8 cellular contexts compared by ENCODE assay signal in genomic region chr10:79445217-79445707, GRCh38. TPM values are rescaled to one million over a fixed set of nuclear protein-coding genes. Genes with fewer than 3 reads are reported as not detected.
DNase-seq lines count a peak whose midpoint lies in the region; ATAC-seq and TF ChIP-seq lines count a peak whose summit lies in the region.

Gene ZCCHC24, minus strand, starts transcription at chr10:79445624. Its CDS starts 184 bp downstream, at chr10:79445440.

- H3K4me1 ChIP-seq in BE2C: peaks cover 10% of the 10 kb centered on the region
- H3K4me1 ChIP-seq in suprapubic skin: peaks cover 58% of the 10 kb centered on the region

- H3K36me3 ChIP-seq in BE2C (no peaks in the 10 kb centered on the region), suprapubic skin (no peaks in the 10 kb centered on the region)

- H3K4me3 Mint-ChIP-seq in memory B cell: peak within 1 kb of the TSS; percentile 84

- peak; percentile 69 to 86 for TF ChIP-seq POLR2A in suprapubic skin (IDR thresholded peaks at IDR 0.05)

- H3K4me3 ChIP-seq in BE2C (ENCODE audit: low read depth, low read length) (peak within 1 kb of the TSS; percentile 61), dorsolateral prefrontal cortex (peak within 1 kb of the TSS; percentile 64 to 97 (median 86)), suprapubic skin (peak within 1 kb of the TSS; percentile 93)

- peaks cover 21% of the 10 kb centered on the region for H3K4me1 Mint-ChIP-seq in memory B cell

- DNase-seq in BE2C (no peak), RPMI7951 (ENCODE audit: low read depth) (no peak), dorsolateral prefrontal cortex (peak in 2 of 10 donors; percentile 38 to 71), memory B cell (ENCODE audit: low spot score in 2 of 2) (no peak), suprapubic skin (ENCODE audit: low spot score in 2 of 2) (peak in 1 of 2 donors; percentile 80), C1 segment of cervical spinal cord (lab: John Stamatoyannopoulos, UW) (no peak)

- H3K9me3 ChIP-seq in BE2C: no peaks in the 10 kb centered on the region
- no peaks in the 10 kb centered on the region for H3K9me3 ChIP-seq in suprapubic skin

- H3K27ac ChIP-seq in dorsolateral prefrontal cortex (peak within 1 kb of the TSS; percentile 58 to 99 (median 97)), suprapubic skin (peak within 1 kb of the TSS; percentile 95)

- intact Hi-C loops in dorsolateral prefrontal cortex (cut with DNase I): loop anchor here (1.0 to 10.0 kb wide), 2 partner anchors 36 to 60 kb away; no protein-coding TSS in a partner anchor

- H3K27me3 Mint-ChIP-seq in memory B cell: peaks cover 1% of the 10 kb centered on the region

- WGBS in suprapubic skin: 0% methylated on average over 11 of the region's 62 CpGs

- peak; percentile 16 for ATAC-seq in GM18870 (IDR thresholded peaks at IDR 0.05; ENCODE audit: unreplicated experiment)
- ATAC-seq in HG02973 (IDR thresholded peaks at IDR 0.05; ENCODE audit: unreplicated experiment): peak; percentile 31
- ATAC-seq in memory B cell (ENCODE audit: low read depth): peak; percentile 30

- TF ChIP-seq CTCF in BE2C (IDR thresholded peaks at IDR 0.05; ENCODE audit: low read depth, low read length): no peak
- peak in 3 of 56 donors; percentile 4 to 12 (median 6) for TF ChIP-seq CTCF in dorsolateral prefrontal cortex (IDR thresholded peaks at IDR 0.05 in 54 of 56, conservative IDR thresholded peaks at IDR 0.05 in 2 of 56; ENCODE audit: low read depth in 1 of 56, partially characterized antibody in 56 of 56)
- TF ChIP-seq CTCF in suprapubic skin (IDR thresholded peaks at IDR 0.05): no peak

- no peaks in the 10 kb centered on the region; the same call in 1 of the 2 replicates for H3K27me3 ChIP-seq in BE2C
- peaks cover 0 to 13% (median 0%) of the 10 kb centered on the region in 45 donors for H3K27me3 ChIP-seq in dorsolateral prefrontal cortex
- H3K27me3 ChIP-seq in suprapubic skin: no peaks in the 10 kb centered on the region

- TF ChIP-seq EP300 in suprapubic skin (IDR thresholded peaks at IDR 0.05): no peak

- no peaks in the 10 kb centered on the region for H3K36me3 Mint-ChIP-seq in memory B cell

- peak within 1 kb of the TSS; percentile 22 for H3K27ac Mint-ChIP-seq in memory B cell

- H3K9me3 Mint-ChIP-seq in memory B cell: no peaks in the 10 kb centered on the region

RNA-seq across cellular contexts. Expression of gene ZCCHC24, which starts in this region (rescaled TPM):
- 5.6 TPM for polyA plus RNA-seq in BE2C (2012; ENCODE audit: insufficient read depth, insufficient read length, low read depth)
- 21.0 and 24.6 TPM in 2 replicates for total RNA-seq in RPMI7951 (2014; rRNA removed; shearing (Covaris generic))
- total RNA-seq in dorsolateral prefrontal cortex (100 to 1,000 TPM in 56 of 120 experiments, 10 to 100 TPM in 64; 46.7 to 245 (median 97.2) TPM), suprapubic skin (10 to 100 TPM in 2 of 4 donors, 1 to 10 TPM in 2; 8.9 to 17.3 (median 12.8) TPM)
